8 cellular contexts compared by ENCODE assay signal in the genomic region with DNA sequence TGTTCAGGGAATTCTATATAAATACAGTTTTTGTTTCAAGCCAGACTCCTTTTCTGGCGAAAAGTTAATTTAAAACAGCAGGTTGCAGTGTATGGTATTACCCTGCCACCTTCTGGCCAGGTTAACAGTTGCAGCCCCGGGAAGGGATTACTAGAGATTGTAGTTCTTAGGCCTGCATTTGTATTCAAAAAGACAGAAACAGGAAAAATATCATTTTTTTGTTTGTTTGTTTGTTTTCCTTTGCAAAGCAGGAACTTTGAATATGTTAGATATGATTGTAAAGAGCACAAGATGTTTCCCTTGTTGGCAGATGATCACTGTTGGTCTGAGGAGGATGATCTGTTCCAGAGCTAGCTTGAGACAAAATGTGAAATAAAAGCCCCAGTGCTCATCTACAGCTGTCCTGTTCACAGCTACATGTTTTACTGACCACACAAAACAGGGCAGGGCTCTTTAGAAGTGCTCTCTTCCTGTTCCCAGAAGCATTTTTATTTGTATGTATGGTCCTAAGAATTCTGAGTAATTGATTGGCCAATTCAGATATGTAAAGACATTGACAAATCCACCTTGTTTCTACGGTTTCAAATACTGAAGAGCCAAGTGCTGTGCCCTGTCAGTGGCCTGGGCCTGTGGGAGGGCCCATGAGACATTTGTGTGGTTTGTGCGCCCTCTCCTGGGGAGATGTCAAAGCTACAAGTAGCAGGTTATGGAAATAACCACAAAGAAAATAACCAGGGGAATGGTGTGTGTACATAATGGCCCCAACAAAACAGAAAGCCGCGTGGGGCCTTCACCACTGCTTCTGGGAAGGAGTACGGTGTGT. TPM values are rescaled to one million over a fixed set of nuclear protein-coding genes. Genes with fewer than 3 reads are reported as not detected.
DNase-seq lines count a peak whose midpoint lies in the region; ATAC-seq and TF ChIP-seq lines count a peak whose summit lies in the region.

No MANE protein-coding gene starts in this region.

- H3K4me3 ChIP-seq in iPS-18a (ENCODE audit: low read length), result no peak overlapping the region
- H3K4me3 ChIP-seq in spleen, result no peak overlapping the region

- H3K4me1 ChIP-seq in iPS-18a (ENCODE audit: control insufficient read depth, low read depth, low read length) (peaks cover 15% of the 10 kb centered on the region), spleen (peaks cover 0 to 11% (median 5%) of the 10 kb centered on the region in 6 donors)

- peak; percentile 91 for ATAC-seq in HG02852 (IDR thresholded peaks at IDR 0.05; ENCODE audit: unreplicated experiment)

- no peaks in the 10 kb centered on the region for H3K9me3 Mint-ChIP-seq in brain

- H3K27ac Mint-ChIP-seq in brain, result peak overlapping the region; percentile 81 to 90 (median 85)

- H3K9ac ChIP-seq in iPS-18a (ENCODE audit: low read length), result no peak overlapping the region

- no peaks in the 10 kb centered on the region for H3K27me3 Mint-ChIP-seq in brain

- TF ChIP-seq CTCF in brain (conservative IDR thresholded peaks at IDR 0.05) (peak; percentile 78 to 86), spleen (IDR thresholded peaks at IDR 0.05 in 8 of 11, conservative IDR thresholded peaks at IDR 0.05 in 3 of 11) (peak; percentile 50 to 73 (median 66))

- DNase-seq in NCI-H187 (lab: John Stamatoyannopoulos, UW) (peak; percentile 28 to 33), NCI-H187 treated with DMSO at 0.1 percent for 48 hours (lab: John Stamatoyannopoulos, UW) (no peak), NCI-H1694 (lab: John Stamatoyannopoulos, UW) (peak; percentile 59), UCSD-AML1 (lab: John Stamatoyannopoulos, UW; ENCODE audit: unreplicated experiment) (peak; percentile 68), spleen (peak; percentile 85)

- peak overlapping the region; percentile 11 for H3K27ac ChIP-seq in iPS-18a (ENCODE audit: low read length)
- peak overlapping the region in 3 of 8 donors; percentile 32 to 36 (median 32) for H3K27ac ChIP-seq in spleen

- H3K9me3 ChIP-seq in iPS-18a (ENCODE audit: control insufficient read depth, low read depth, low read length) (no peaks in the 10 kb centered on the region), spleen (no peaks in the 10 kb centered on the region)

- peaks cover 9% of the 10 kb centered on the region for H3K36me3 Mint-ChIP-seq in brain

- 15 to 21% (median 20%) methylated on average over 7 of the region's 7 CpGs for WGBS in spleen, 5 donors

- intact Hi-C loops in spleen (cut with DNase I; ENCODE audit: low total_unique reads), result loop anchor here (10.0 kb wide), 1 partner anchor 327 kb away; no protein-coding TSS in a partner anchor

- H3K4me1 Mint-ChIP-seq in brain, result peaks cover 17% of the 10 kb centered on the region

- no peak for TF ChIP-seq POLR2A in spleen (IDR thresholded peaks at IDR 0.05)

- H3K36me3 ChIP-seq in iPS-18a (ENCODE audit: control insufficient read depth, low read depth, low read length) (peaks cover 61% of the 10 kb centered on the region), spleen (peaks cover 0 to 27% (median 13%) of the 10 kb centered on the region in 6 donors)

- H3K27me3 ChIP-seq in iPS-18a (ENCODE audit: control insufficient read depth, insufficient read depth, low read length) (no peaks in the 10 kb centered on the region), spleen (replicated peaks in 1 of 7) (no peaks in the 10 kb centered on the region)

- H3K4me3 Mint-ChIP-seq in brain, result no peak overlapping the region

RNA-seq across cellular contexts. Expression of a gene that starts 57.9 kb away (rescaled TPM):
- not detected for polyA plus RNA-seq in brain (ENCODE audit: insufficient read depth, low read depth, low replicate concordance)
- total RNA-seq in spleen, result not detected
- polyA plus RNA-seq in spleen, result not detected
